ENCODE assay signal across 2 cellular contexts in the genomic region with DNA sequence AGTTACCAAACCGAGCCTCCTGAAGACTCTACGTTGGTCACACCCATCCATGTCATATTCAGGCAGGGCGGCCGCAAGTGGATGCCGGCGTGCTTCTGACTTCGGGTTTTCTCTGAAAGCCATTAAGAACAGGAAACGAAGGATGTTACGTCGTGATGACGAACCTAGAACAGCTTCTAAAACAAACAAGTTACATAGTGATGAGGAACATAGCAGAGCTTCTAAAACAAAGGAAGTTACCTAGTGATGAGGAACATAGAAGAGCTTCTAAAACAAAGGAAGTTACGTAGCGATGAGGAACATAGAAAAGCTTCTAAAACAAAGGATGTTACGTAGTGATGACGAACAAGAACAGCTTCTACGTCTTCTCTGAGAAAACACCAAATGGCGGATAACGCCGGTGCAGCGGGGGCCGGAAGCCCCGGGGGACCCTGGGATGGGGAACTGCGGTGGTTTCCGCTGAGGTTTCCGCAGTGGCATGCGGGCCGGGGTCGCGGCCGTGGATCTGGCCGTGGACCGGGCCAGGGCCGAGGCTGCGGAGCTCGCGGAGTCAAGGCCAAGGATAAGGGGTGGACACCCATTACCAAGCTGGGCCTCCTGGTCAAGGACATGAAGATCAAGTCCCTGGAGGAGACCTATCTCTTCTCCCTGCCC.
TF ChIP-seq lines count a peak whose summit lies in the region.

No MANE protein-coding gene starts in this region.

TF ChIP-seq in IMR-90, 13 proteins besides CTCF, POLR2A, EP300 and RAD21:
- TF ChIP-seq ELK1 (IDR thresholded peaks at IDR 0.05; ENCODE audit: borderline replicate concordance, low read depth, low read length) (no peak), USF2 (IDR thresholded peaks at IDR 0.05; ENCODE audit: low read depth, low read length) (no peak), MXI1 (IDR thresholded peaks at IDR 0.05; ENCODE audit: borderline replicate concordance, low read depth, low read length) (no peak), SMC3 (IDR thresholded peaks at IDR 0.05; ENCODE audit: low read depth, low read length) (no peak), BHLHE40 (IDR thresholded peaks at IDR 0.05; ENCODE audit: low read depth, low read length) (no peak), NFE2L2 (IDR thresholded peaks at IDR 0.05; ENCODE audit: low read depth, low read length) (no peak), RCOR1 (IDR thresholded peaks at IDR 0.05; ENCODE audit: insufficient replicate concordance, low read length) (no peak), CHD1 (IDR thresholded peaks at IDR 0.05; ENCODE audit: low read depth, low read length) (no peak), RFX5 (IDR thresholded peaks at IDR 0.05; ENCODE audit: low read depth, low read length) (no peak), CEBPB (IDR thresholded peaks at IDR 0.05; ENCODE audit: low read depth, low read length) (no peak), FOS (IDR thresholded peaks at IDR 0.05; ENCODE audit: low read depth, low read length) (no peak), MAZ (IDR thresholded peaks at IDR 0.05; ENCODE audit: borderline replicate concordance, low read depth, low read length) (no peak), MAFK (IDR thresholded peaks at IDR 0.05; ENCODE audit: low read depth, low read length) (no peak)

TF ChIP-seq in K562, 482 proteins besides CTCF, POLR2A, EP300 and RAD21:
- TF ChIP-seq THAP12 (CRISPR knock-in tag; IDR thresholded peaks at IDR 0.05) (no peak), FUS (optimal IDR thresholded peaks at IDR 0.05; ENCODE audit: low read depth, low read length) (no peak), HMG20A (CRISPR knock-in tag; conservative IDR thresholded peaks at IDR 0.05) (no peak), CBX3 (IDR thresholded peaks at IDR 0.05; ENCODE audit: borderline replicate concordance in 1 of 2, low read length in 2 of 2) (no peak), NCOA6 (IDR thresholded peaks at IDR 0.05) (no peak), TEAD4 (IDR thresholded peaks at IDR 0.05; ENCODE audit: low read length) (no peak), TEAD4 (CRISPR knock-in tag; IDR thresholded peaks at IDR 0.05; ENCODE audit: borderline replicate concordance) (no peak), LCOR (CRISPR knock-in tag; IDR thresholded peaks at IDR 0.05) (no peak), XRCC5 (IDR thresholded peaks at IDR 0.05; ENCODE audit: low read depth, low read length) (no peak), FOXK1 (CRISPR knock-in tag; IDR thresholded peaks at IDR 0.05; ENCODE audit: borderline replicate concordance) (no peak), HDAC8 (tag; IDR thresholded peaks at IDR 0.05) (no peak), GTF2B (IDR thresholded peaks at IDR 0.05; ENCODE audit: extremely low read depth, insufficient read length) (no peak), SMARCA5 (IDR thresholded peaks at IDR 0.05) (no peak)
- TF ChIP-seq, protein P1, sequence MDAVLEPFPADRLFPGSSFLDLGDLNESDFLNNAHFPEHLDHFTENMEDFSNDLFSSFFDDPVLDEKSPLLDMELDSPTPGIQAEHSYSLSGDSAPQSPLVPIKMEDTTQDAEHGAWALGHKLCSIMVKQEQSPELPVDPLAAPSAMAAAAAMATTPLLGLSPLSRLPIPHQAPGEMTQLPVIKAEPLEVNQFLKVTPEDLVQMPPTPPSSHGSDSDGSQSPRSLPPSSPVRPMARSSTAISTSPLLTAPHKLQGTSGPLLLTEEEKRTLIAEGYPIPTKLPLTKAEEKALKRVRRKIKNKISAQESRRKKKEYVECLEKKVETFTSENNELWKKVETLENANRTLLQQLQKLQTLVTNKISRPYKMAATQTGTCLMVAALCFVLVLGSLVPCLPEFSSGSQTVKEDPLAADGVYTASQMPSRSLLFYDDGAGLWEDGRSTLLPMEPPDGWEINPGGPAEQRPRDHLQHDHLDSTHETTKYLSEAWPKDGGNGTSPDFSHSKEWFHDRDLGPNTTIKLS (IDR thresholded peaks at IDR 0.05; ENCODE audit: borderline replicate concordance, low read depth) = no peak
- TF ChIP-seq, protein P2, sequence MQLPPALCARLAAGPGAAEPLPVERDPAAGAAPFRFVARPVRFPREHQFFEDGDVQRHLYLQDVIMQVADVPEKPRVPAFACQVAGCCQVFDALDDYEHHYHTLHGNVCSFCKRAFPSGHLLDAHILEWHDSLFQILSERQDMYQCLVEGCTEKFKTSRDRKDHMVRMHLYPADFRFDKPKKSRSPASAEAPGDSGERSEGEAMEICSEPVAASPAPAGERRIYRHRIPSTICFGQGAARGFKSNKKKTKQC (CRISPR knock-in tag; IDR thresholded peaks at IDR 0.05) = no peak
- TF ChIP-seq, protein P3, sequence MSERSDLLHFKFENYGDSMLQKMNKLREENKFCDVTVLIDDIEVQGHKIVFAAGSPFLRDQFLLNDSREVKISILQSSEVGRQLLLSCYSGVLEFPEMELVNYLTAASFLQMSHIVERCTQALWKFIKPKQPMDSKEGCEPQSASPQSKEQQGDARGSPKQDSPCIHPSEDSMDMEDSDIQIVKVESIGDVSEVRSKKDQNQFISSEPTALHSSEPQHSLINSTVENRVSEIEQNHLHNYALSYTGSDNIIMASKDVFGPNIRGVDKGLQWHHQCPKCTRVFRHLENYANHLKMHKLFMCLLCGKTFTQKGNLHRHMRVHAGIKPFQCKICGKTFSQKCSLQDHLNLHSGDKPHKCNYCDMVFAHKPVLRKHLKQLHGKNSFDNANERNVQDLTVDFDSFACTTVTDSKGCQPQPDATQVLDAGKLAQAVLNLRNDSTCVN (CRISPR knock-in tag; IDR thresholded peaks at IDR 0.05) = no peak
